In genomic region chr11:130213143-130213978, GRCh38 we compare ENCODE assay signal across 8 cellular contexts. TPM values are rescaled to one million over a fixed set of nuclear protein-coding genes. Genes with fewer than 3 reads are reported as not detected.
DNase-seq lines count a peak whose midpoint lies in the region; ATAC-seq and TF ChIP-seq lines count a peak whose summit lies in the region.

No MANE protein-coding gene starts in this region.

- H3K27ac ChIP-seq in caudate nucleus (ENCODE audit: low read depth, low read length) = no peak overlapping the region

- peak; percentile 63 to 75 for ATAC-seq in activated CD4-positive, CD25-positive, alpha-beta regulatory T cell treated with anti-CD3 and anti-CD28 coated beads, Interleukin-2, amount 50 U/mL, for 24 hours
- peak; percentile 97 for ATAC-seq in left lobe of liver

- peak; percentile 88 for DNase-seq in HEK293T (ENCODE audit: extremely low spot score)
- DNase-seq in NCI-H1105 treated with DMSO at 0.1 percent for 48 hours (lab: John Stamatoyannopoulos, UW) = peak; percentile 72
- peak in 46 of 61 donors; percentile 13 to 68 (median 32) for DNase-seq in caudate nucleus (lab: John Stamatoyannopoulos, UW)
- peak; percentile 70 for DNase-seq in left lobe of liver (ENCODE audit: low spot score)
- DNase-seq in stimulated activated CD4-positive, alpha-beta T cell treated with anti-CD3 and anti-CD28 coated beads, Interleukin-4, amount 100 ng/mL, for 4 hours = peak; percentile 65 to 70
- DNase-seq in NCI-H1048 (lab: John Stamatoyannopoulos, UW) = no peak

- CTCF ChIA-PET in HEK293T (lab: Yijun Ruan, JAX) = interaction anchor here (0.5 to 1.2 kb wide), 9 partner anchors 62 to 1546 kb away, joined by 3 to 6 read pairs (median 3); partner anchors contain the start of gene ADAMTS8

- POLR2A ChIA-PET in HEK293T (lab: Yijun Ruan, JAX) = no interaction called here

- TF ChIP-seq CTCF in GM12872 (IDR thresholded peaks at IDR 0.05; ENCODE audit: insufficient read depth, low read depth, low read length) = peak; percentile 88

TF ChIP-seq in HEK293T, 16 proteins besides CTCF, POLR2A, EP300 and RAD21:
- no peak for TF ChIP-seq ARNT (IDR thresholded peaks at IDR 0.05)
- no peak for TF ChIP-seq HDGF (IDR thresholded peaks at IDR 0.05; ENCODE audit: borderline replicate concordance)
- no peak for TF ChIP-seq TARDBP (IDR thresholded peaks at IDR 0.05)
- TF ChIP-seq ELF4 (IDR thresholded peaks at IDR 0.05) = no peak
- no peak for TF ChIP-seq NFRKB (IDR thresholded peaks at IDR 0.05)
- TF ChIP-seq SUZ12 (IDR thresholded peaks at IDR 0.05) = no peak
- no peak for TF ChIP-seq LEF1 (IDR thresholded peaks at IDR 0.05; ENCODE audit: borderline replicate concordance)
- no peak for TF ChIP-seq PKNOX1 (IDR thresholded peaks at IDR 0.05)
TF ChIP-seq in HEK293T: peak in this region for 0.

RNA-seq across cellular contexts. Expression of gene ST14, which starts 53.8 kb away (rescaled TPM):
- 3.7 TPM for total RNA-seq in left lobe of liver
